ENCODE assay signal across 1 cellular context in the genomic region with DNA sequence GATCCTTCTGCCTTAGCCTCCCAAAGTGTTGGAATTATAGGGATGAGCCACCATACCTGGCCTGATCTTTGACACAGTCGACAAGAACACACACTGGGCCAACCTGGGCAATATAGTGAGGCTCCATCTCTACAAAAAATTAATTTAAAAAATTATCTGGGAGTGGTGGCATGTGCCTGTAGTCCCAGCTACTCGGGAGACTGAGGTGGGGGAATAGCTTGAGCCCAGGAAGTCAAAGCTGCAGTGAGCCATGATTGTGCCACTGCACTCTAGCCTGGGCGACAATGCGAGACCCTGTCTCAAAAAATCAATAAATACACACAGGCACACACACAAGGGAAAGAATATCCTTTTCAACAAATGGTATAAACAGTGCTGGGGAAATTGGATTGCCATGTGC.
TF ChIP-seq lines count a peak whose summit lies in the region.

No MANE protein-coding gene starts in this region.

TF ChIP-seq in K562, 482 proteins besides CTCF, POLR2A, EP300 and RAD21:
- TF ChIP-seq ZNF3 (CRISPR knock-in tag; IDR thresholded peaks at IDR 0.05) (no peak), NR4A1 (CRISPR knock-in tag; IDR thresholded peaks at IDR 0.05) (no peak), NR4A1 (tag; IDR thresholded peaks at IDR 0.05) (no peak), CSDE1 (IDR thresholded peaks at IDR 0.05) (no peak), SRSF3 (IDR thresholded peaks at IDR 0.05; ENCODE audit: insufficient read depth, low read length) (no peak), ZBTB26 (CRISPR knock-in tag; IDR thresholded peaks at IDR 0.05) (no peak), SIRT6 (IDR thresholded peaks at IDR 0.05; ENCODE audit: low read depth, low read length) (no peak)
